In genomic region chr1:46183119-46183842, GRCh38 we compare ENCODE assay signal across 8 cellular contexts. TPM values are rescaled to one million over a fixed set of nuclear protein-coding genes. Genes with fewer than 3 reads are reported as not detected.
DNase-seq lines count a peak whose midpoint lies in the region; ATAC-seq and TF ChIP-seq lines count a peak whose summit lies in the region.

No MANE protein-coding gene starts in this region.

- no peak overlapping the region for H3K4me3 Mint-ChIP-seq in CD14-positive monocyte
- H3K4me3 Mint-ChIP-seq in activated T-cell treated with anti-CD3 and anti-CD28 coated beads, Interleukin-2, amount 50 U/mL, for 4 hours: no peak overlapping the region

- ATAC-seq in activated T-cell treated with anti-CD3 and anti-CD28 coated beads, Interleukin-2, amount 50 U/mL, for 4 hours: no peak

- no peaks in the 10 kb centered on the region for H3K79me2 ChIP-seq in fibroblast of lung (ENCODE audit: control insufficient read depth, insufficient read depth, low read length)

- H3K9me3 Mint-ChIP-seq in CD14-positive monocyte: no peaks in the 10 kb centered on the region
- H3K9me3 Mint-ChIP-seq in activated T-cell treated with anti-CD3 and anti-CD28 coated beads, Interleukin-2, amount 50 U/mL, for 4 hours: no peaks in the 10 kb centered on the region

- WGBS in ovary, 3 donors: 51 to 58% (median 54%) methylated on average over 7 of the region's 7 CpGs

- TF ChIP-seq POLR2A in ovary (IDR thresholded peaks at IDR 0.05): no peak

- H3K9me3 ChIP-seq in HEK293 (ENCODE audit: control insufficient read depth, insufficient read depth, low read depth, low read length) (no peaks in the 10 kb centered on the region), fibroblast of lung (ENCODE audit: control insufficient read depth, insufficient read depth, low read depth, low read length) (no peaks in the 10 kb centered on the region), ovary (no peaks in the 10 kb centered on the region)

- H3K27me3 ChIP-seq in fibroblast of lung (ENCODE audit: control insufficient read depth, insufficient read depth, low read length) (no peaks in the 10 kb centered on the region), ovary (no peaks in the 10 kb centered on the region)

- H4K20me1 ChIP-seq in fibroblast of lung (ENCODE audit: control insufficient read depth, extremely low read depth, insufficient read depth, low read length): no peaks in the 10 kb centered on the region

- no peak overlapping the region for H3K4me3 ChIP-seq in HEK293 (ENCODE audit: low read depth, low read length)
- no peak overlapping the region for H3K4me3 ChIP-seq in fibroblast of lung (replicated peaks in 1 of 4; ENCODE audit: control extremely low read depth in 1 of 4, insufficient read depth in 1 of 4, low read depth in 3 of 4, low read length in 4 of 4)
- no peak overlapping the region for H3K4me3 ChIP-seq in ovary

- no peak for TF ChIP-seq CTCF in HEK293 (tag by site-specific recombination; IDR thresholded peaks at IDR 0.05)
- no peak for TF ChIP-seq CTCF in fibroblast of lung (conservative IDR thresholded peaks at IDR 0.05 in 1 of 2, IDR thresholded peaks at IDR 0.05 in 1 of 2; ENCODE audit: low read depth in 1 of 2, low read length in 2 of 2)
- no peak for TF ChIP-seq CTCF in ovary (IDR thresholded peaks at IDR 0.05)
- TF ChIP-seq CTCF in CD14-positive monocyte (IDR thresholded peaks at IDR 0.05): no peak
- no peak for TF ChIP-seq CTCF in GM10266 (IDR thresholded peaks at IDR 0.05; ENCODE audit: control insufficient read depth, insufficient read depth, low read depth, missing control alignments)

- POLR2A ChIA-PET in HEK293 (lab: Yijun Ruan, JAX): interaction anchor here (0.7 to 1.3 kb wide), 6 partner anchors 11 to 130 kb away, joined by 3 to 8 read pairs (median 4); partner anchors contain the start of genes PIK3R3 and POMGNT1

- peaks cover 16% of the 10 kb centered on the region for H3K4me1 Mint-ChIP-seq in CD14-positive monocyte
- peaks cover 21% of the 10 kb centered on the region for H3K4me1 Mint-ChIP-seq in activated T-cell treated with anti-CD3 and anti-CD28 coated beads, Interleukin-2, amount 50 U/mL, for 4 hours (ENCODE audit: low read depth)

- H3K36me3 ChIP-seq in HEK293 (ENCODE audit: control insufficient read depth in 2 of 2, insufficient read depth in 1 of 2, low read length in 2 of 2) (peaks cover 0 to 14% of the 10 kb centered on the region in 2 experiments; a peak in 1 of 3 replicates), fibroblast of lung (ENCODE audit: control insufficient read depth, insufficient read depth, low read length) (peaks cover 3% of the 10 kb centered on the region), ovary (no peaks in the 10 kb centered on the region)

- peaks cover 3% of the 10 kb centered on the region; the same call in 1 of the 2 replicates for H3K4me1 ChIP-seq in HEK293 (ENCODE audit: control insufficient read depth, insufficient read depth, low read length)
- peaks cover 11% of the 10 kb centered on the region for H3K4me1 ChIP-seq in fibroblast of lung (ENCODE audit: control insufficient read depth, extremely low read depth, insufficient read depth, low read length)
- H3K4me1 ChIP-seq in ovary (ENCODE audit: insufficient read depth): peaks cover 3% of the 10 kb centered on the region

- peak overlapping the region; percentile 34 for H2AFZ ChIP-seq in fibroblast of lung (ENCODE audit: low read length)

- DNase-seq in RKO (ENCODE audit: low spot score) (peak; percentile 99), fibroblast of lung (ENCODE audit: low read depth in 2 of 2) (peak; percentile 77 to 92), ovary (peak in 4 of 5 donors; percentile 48 to 60 (median 52)), CD14-positive monocyte (ENCODE audit: low spot score) (no peak), NCI-H1930 (lab: John Stamatoyannopoulos, UW) (no peak), GM10266 (ENCODE audit: extremely low spot score) (no peak)
- DNase-seq in activated T-cell treated with anti-CD3 and anti-CD28 coated beads, Interleukin-2, amount 50 U/mL, for 4 hours: no peak

- H3K4me2 ChIP-seq in fibroblast of lung (ENCODE audit: extremely low read depth, insufficient read depth, low read length): no peak overlapping the region

- no peak for TF ChIP-seq EP300 in ovary (IDR thresholded peaks at IDR 0.05)

- H3K27ac ChIP-seq in HEK293 (ENCODE audit: extremely low read depth, low read depth, low read length) (peak overlapping the region; percentile 66), fibroblast of lung (ENCODE audit: insufficient read depth, low read length) (peak overlapping the region; percentile 29), ovary (peak overlapping the region in 1 of 2 donors; percentile 48)

- CTCF ChIA-PET in HEK293 (lab: Yijun Ruan, JAX): interaction anchor here (0.5 to 9.3 kb wide), 3 partner anchors 41 to 349 kb away, joined by 3 to 148 read pairs (median 71); no protein-coding TSS in a partner anchor

- H3K36me3 Mint-ChIP-seq in CD14-positive monocyte: peaks cover 2 to 5% of the 10 kb centered on the region in 2 donors
- peaks cover 2% of the 10 kb centered on the region for H3K36me3 Mint-ChIP-seq in activated T-cell treated with anti-CD3 and anti-CD28 coated beads, Interleukin-2, amount 50 U/mL, for 4 hours (ENCODE audit: insufficient read depth)

- intact Hi-C loops in ovary (cut with DNase I): loop anchor here in 2 of 4 donors (5.0 to 10.0 kb wide), 2 partner anchors 146 to 298 kb away; no protein-coding TSS in a partner anchor
- intact Hi-C loops in CD14-positive monocyte (cut with micrococcal nuclease): no loop called here

- no peak overlapping the region for H3K9ac ChIP-seq in fibroblast of lung (ENCODE audit: insufficient read depth, low read length)

- peak overlapping the region in 1 of 7 donors; percentile 26 for H3K27ac Mint-ChIP-seq in CD14-positive monocyte

- peaks cover 0 to 3% (median 1%) of the 10 kb centered on the region in 3 donors for H3K27me3 Mint-ChIP-seq in CD14-positive monocyte (ENCODE audit: low read depth in 3 of 3)
- H3K27me3 Mint-ChIP-seq in activated T-cell treated with anti-CD3 and anti-CD28 coated beads, Interleukin-2, amount 50 U/mL, for 4 hours (ENCODE audit: low read depth): no peaks in the 10 kb centered on the region

TF ChIP-seq in HEK293, 187 proteins besides CTCF, POLR2A, EP300 and RAD21 (continues in another document):
- TF ChIP-seq ZNF362 (tag by site-specific recombination; IDR thresholded peaks at IDR 0.05) (0 out of 2 replicates have a peak, but pooled peaks have one; percentile 41), ZNF48 (tag by site-specific recombination; IDR thresholded peaks at IDR 0.05) (no peak)

RNA-seq across cellular contexts. Expression of gene P3R3URF, which starts 7.0 kb away (rescaled TPM):
- total RNA-seq in fibroblast of lung (not detected in 2 replicates), ovary (not detected)
- polyA plus RNA-seq in fibroblast of lung (not detected in 2 replicates), ovary (not detected), CD14-positive monocyte (not detected)
- polyA plus RNA-seq in fibroblast of lung (2012): not detected in 2 replicates
- not detected in 2 replicates for polyA minus RNA-seq in fibroblast of lung (ENCODE audit: low replicate concordance)
- total RNA-seq in activated T-cell treated with anti-CD3 and anti-CD28 coated beads, Interleukin-2, amount 50 U/mL, for 4 hours: not detected

RNA-seq across cellular contexts. Expression of gene TSPAN1, which starts 8.4 kb away (rescaled TPM):
- total RNA-seq in fibroblast of lung: 0.17 and 0.26 TPM in 2 replicates
- polyA plus RNA-seq in fibroblast of lung: 0.91 and 0.94 TPM in 2 replicates
- polyA plus RNA-seq in fibroblast of lung (2012): 0.09 and 0.24 TPM in 2 replicates
- not detected in 2 replicates for polyA minus RNA-seq in fibroblast of lung (ENCODE audit: low replicate concordance)
- total RNA-seq in ovary: 10 to 100 TPM in 1 of 7 donors, 1 to 10 TPM in 4, under 1 TPM in 2; 0.18 to 26.9 (median 3.1) TPM
- 1 to 10 TPM in 1 of 2 donors, under 1 TPM in 1; 0.65 to 2.8 TPM for polyA plus RNA-seq in ovary
- not detected for polyA plus RNA-seq in CD14-positive monocyte
- under 1 TPM; 0.23 to 0.37 (median 0.24) TPM for total RNA-seq in activated T-cell treated with anti-CD3 and anti-CD28 coated beads, Interleukin-2, amount 50 U/mL, for 4 hours

RNA-seq across cellular contexts. Expression of gene POMGNT1, which starts 15.0 kb away (rescaled TPM):
- 36.7 and 51.7 TPM in 2 replicates for total RNA-seq in fibroblast of lung
- 42.2 and 47.6 TPM in 2 replicates for polyA plus RNA-seq in fibroblast of lung
- polyA plus RNA-seq in fibroblast of lung (2012): 48.7 and 60.2 TPM in 2 replicates
- 62.4 and 93.8 TPM in 2 replicates for polyA minus RNA-seq in fibroblast of lung (ENCODE audit: low replicate concordance)
- 10 to 100 TPM; 19.1 to 49.2 (median 40.2) TPM for total RNA-seq in ovary
- polyA plus RNA-seq in ovary: 10 to 100 TPM; 27.6 to 42.1 TPM
- 10 to 100 TPM; 10.3 to 12.2 TPM for polyA plus RNA-seq in CD14-positive monocyte
- 10 to 100 TPM; 60.5 to 73.5 (median 73.0) TPM for total RNA-seq in activated T-cell treated with anti-CD3 and anti-CD28 coated beads, Interleukin-2, amount 50 U/mL, for 4 hours

RNA-seq across cellular contexts. Expression of gene LURAP1, which starts 19.9 kb away (rescaled TPM):
- total RNA-seq in fibroblast of lung (3.1 and 5.4 TPM in 2 replicates), ovary (10 to 100 TPM in 3 of 7 donors, 1 to 10 TPM in 4; 4.5 to 15.4 (median 9.9) TPM)
- polyA plus RNA-seq in fibroblast of lung (1.8 and 2.6 TPM in 2 replicates), ovary (1 to 10 TPM; 3.7 to 6.1 TPM), CD14-positive monocyte (not detected)
- 1.0 and 2.1 TPM in 2 replicates for polyA plus RNA-seq in fibroblast of lung (2012)
- 2.1 and 2.2 TPM in 2 replicates for polyA minus RNA-seq in fibroblast of lung (ENCODE audit: low replicate concordance)
- not detected for total RNA-seq in activated T-cell treated with anti-CD3 and anti-CD28 coated beads, Interleukin-2, amount 50 U/mL, for 4 hours

RNA-seq across cellular contexts. Expression of gene PIK3R3, which starts 50.9 kb away (rescaled TPM):
- total RNA-seq in fibroblast of lung (1.8 and 3.3 TPM in 2 replicates), ovary (10 to 100 TPM in 4 of 7 donors, 1 to 10 TPM in 3; 3.6 to 20.3 (median 10.7) TPM)
- polyA plus RNA-seq in fibroblast of lung (4.1 and 5.4 TPM in 2 replicates), ovary (10 to 100 TPM in 1 of 2 donors, 1 to 10 TPM in 1; 6.5 to 20.0 TPM), CD14-positive monocyte (under 1 TPM; 0.17 to 0.28 TPM)
- 4.7 and 5.4 TPM in 2 replicates for polyA plus RNA-seq in fibroblast of lung (2012)
- 4.1 and 9.1 TPM in 2 replicates for polyA minus RNA-seq in fibroblast of lung (ENCODE audit: low replicate concordance)
- total RNA-seq in activated T-cell treated with anti-CD3 and anti-CD28 coated beads, Interleukin-2, amount 50 U/mL, for 4 hours: 1 to 10 TPM; 1.3 to 1.7 (median 1.6) TPM

Comparison
In these comparisons a context has a peak if more than half of its experiments do, and no peak if none do; other contexts are left out.
1. DNase-seq: peak in RKO (single experiment), fibroblast of lung (2 of 2) and ovary (4 of 5); none in CD14-positive monocyte (single experiment), NCI-H1930 (0 of 2), GM10266 (single experiment) and activated T-cell treated with anti-CD3 and anti-CD28 coated beads, Interleukin-2, amount 50 U/mL, for 4 hours (single experiment).